Comparison of ENCODE assay signal across 9 cellular contexts in the genomic region with DNA sequence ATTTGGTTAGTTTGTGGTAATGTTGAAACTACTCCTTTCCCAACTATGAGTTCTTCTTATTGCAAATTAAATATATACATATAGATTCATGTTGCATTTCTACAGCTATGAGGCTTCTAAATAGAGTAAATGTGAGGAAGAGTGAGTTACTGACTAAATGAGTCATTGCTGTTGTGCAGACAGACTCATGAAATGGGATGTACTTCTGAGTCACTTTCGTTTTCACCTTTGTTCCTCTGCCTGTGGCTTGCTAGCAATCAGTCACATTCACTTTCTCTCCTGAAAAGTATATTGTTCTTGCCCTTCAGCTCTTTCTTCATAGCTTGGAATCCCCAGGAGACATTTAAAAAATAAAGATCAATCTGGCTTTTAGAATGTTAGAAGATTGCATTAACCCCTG.
DNase-seq lines count a peak whose midpoint lies in the region; ATAC-seq and TF ChIP-seq lines count a peak whose summit lies in the region.
"Had no signal": no experiment of that assay in that cellular context is flagged by ENCODE, and none has a peak within 500 bp of the region (broad histone marks: within the 10 kb centered on the region; RNA-seq: fewer than 3 reads in every experiment).

No MANE protein-coding gene starts in this region.

- H3K27ac Mint-ChIP-seq in activated CD8-positive, alpha-beta memory T cell treated with anti-CD3 and anti-CD28 coated beads, Interleukin-2, amount 10 ng/mL, durations not matched to agents 7 days and 5 days = no peak overlapping the region
- H3K27ac Mint-ChIP-seq: naive B cell had no signal

- peaks cover 3% of the 10 kb centered on the region for H3K27me3 Mint-ChIP-seq in activated CD8-positive, alpha-beta memory T cell treated with anti-CD3 and anti-CD28 coated beads, Interleukin-2, amount 10 ng/mL, durations not matched to agents 7 days and 5 days
- H3K27me3 Mint-ChIP-seq: naive B cell had no signal

- H3K4me1 Mint-ChIP-seq in activated CD8-positive, alpha-beta memory T cell treated with anti-CD3 and anti-CD28 coated beads, Interleukin-2, amount 10 ng/mL, durations not matched to agents 7 days and 5 days = peaks cover 5% of the 10 kb centered on the region
- H3K4me1 Mint-ChIP-seq: naive B cell had no signal

- no peaks in the 10 kb centered on the region for H3K9me3 Mint-ChIP-seq in activated CD8-positive, alpha-beta memory T cell treated with anti-CD3 and anti-CD28 coated beads, Interleukin-2, amount 10 ng/mL, durations not matched to agents 7 days and 5 days (ENCODE audit: low read depth)
- H3K9me3 Mint-ChIP-seq: naive B cell had no signal

- no peak for TF ChIP-seq CTCF in foreskin keratinocyte (conservative IDR thresholded peaks at IDR 0.05)

- H3K27me3 ChIP-seq in foreskin keratinocyte = no peaks in the 10 kb centered on the region

- H3K27ac ChIP-seq in foreskin keratinocyte = no peak overlapping the region

- no peak for DNase-seq in activated CD8-positive, alpha-beta memory T cell treated with anti-CD3 and anti-CD28 coated beads, Interleukin-2, amount 10 ng/mL, durations not matched to agents 7 days and 5 days
- DNase-seq in activated CD8-positive, alpha-beta memory T cell treated with anti-CD3 and anti-CD28 coated beads, Interleukin-2, amount 50 U/mL, for 48 hours = no peak
- DNase-seq in NCI-H460 (ENCODE audit: extremely low read depth, low read depth) = peak; percentile 54
- peak; percentile 52 to 83 for DNase-seq in foreskin keratinocyte
- DNase-seq in superior temporal gyrus (ENCODE audit: extremely low spot score) = no peak
- no peak for DNase-seq in SIG-M5 (lab: John Stamatoyannopoulos, UW)
- DNase-seq in cortex of kidney (lab: John Stamatoyannopoulos, UW) = no peak
- DNase-seq: naive B cell had no signal

- no peaks in the 10 kb centered on the region for H3K36me3 Mint-ChIP-seq in activated CD8-positive, alpha-beta memory T cell treated with anti-CD3 and anti-CD28 coated beads, Interleukin-2, amount 10 ng/mL, durations not matched to agents 7 days and 5 days
- H3K36me3 Mint-ChIP-seq: naive B cell had no signal

- CTCF ChIA-PET in activated CD8-positive, alpha-beta memory T cell treated with anti-CD3 and anti-CD28 coated beads, Interleukin-2, amount 10 ng/mL, durations not matched to agents 7 days and 5 days (lab: Charles Lee) = no interaction called here

- ATAC-seq in activated CD8-positive, alpha-beta memory T cell treated with anti-CD3 and anti-CD28 coated beads, Interleukin-2, amount 10 ng/mL, durations not matched to agents 7 days and 5 days = peak; percentile 70
- ATAC-seq in HG02885 (IDR thresholded peaks at IDR 0.05; ENCODE audit: poor library complexity, unreplicated experiment) (peak; percentile 100), foreskin keratinocyte (peak; percentile 92)

- no peak overlapping the region for H3K4me3 Mint-ChIP-seq in activated CD8-positive, alpha-beta memory T cell treated with anti-CD3 and anti-CD28 coated beads, Interleukin-2, amount 10 ng/mL, durations not matched to agents 7 days and 5 days
- H3K4me3 Mint-ChIP-seq: naive B cell had no signal

- H3K4me1 ChIP-seq in foreskin keratinocyte = no peaks in the 10 kb centered on the region

Comparison
In these comparisons a context has a peak if more than half of its experiments do, and no peak if none do; other contexts are left out.
1. DNase-seq: peak in NCI-H460 (single experiment) and foreskin keratinocyte (2 of 2); none in activated CD8-positive, alpha-beta memory T cell treated with anti-CD3 and anti-CD28 coated beads, Interleukin-2, amount 10 ng/mL, durations not matched to agents 7 days and 5 days (single experiment), activated CD8-positive, alpha-beta memory T cell treated with anti-CD3 and anti-CD28 coated beads, Interleukin-2, amount 50 U/mL, for 48 hours (single experiment), superior temporal gyrus (single experiment), SIG-M5 (single experiment) and cortex of kidney (single experiment).
2. Peak in every context shown above with its lines, with median percentiles within 50 percentile points of each other: ATAC-seq.